In the genomic region with DNA sequence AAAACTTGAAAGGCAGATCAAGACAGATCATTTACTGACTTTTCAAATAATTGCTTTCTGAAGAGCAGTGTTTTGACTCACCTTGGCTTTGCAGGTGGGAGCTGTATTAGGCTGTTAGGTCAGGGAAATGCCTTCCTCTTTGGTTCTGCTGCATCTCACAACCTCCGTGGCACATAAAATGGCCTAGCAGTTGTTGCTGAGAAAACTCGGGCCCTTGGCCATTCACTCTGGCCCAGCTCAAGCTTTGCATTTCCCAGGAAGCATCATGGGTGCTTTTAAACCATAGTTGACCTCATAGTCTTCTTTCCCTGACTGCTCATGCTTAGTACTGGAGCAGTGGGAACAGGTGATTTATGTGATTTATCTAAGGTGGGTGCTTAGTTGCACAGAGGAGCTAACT, we compare ENCODE assay signal across 13 cellular contexts.
DNase-seq lines count a peak whose midpoint lies in the region; ATAC-seq and TF ChIP-seq lines count a peak whose summit lies in the region.
"Had no signal": no experiment of that assay in that cellular context is flagged by ENCODE, and none has a peak within 500 bp of the region (broad histone marks: within the 10 kb centered on the region; RNA-seq: fewer than 3 reads in every experiment).

No MANE protein-coding gene starts in this region.

- no peak overlapping the region for H3K4me3 Mint-ChIP-seq in stimulated activated memory B cell treated with anti-CD40 and anti-IgM and Interleukin-4, amounts not matched to agents 10 μg/mL and 1 μg/mL and 100 μg/mL, for 72 hours
- no peak overlapping the region for H3K4me3 Mint-ChIP-seq in glutamatergic neuron (ENCODE audit: unreplicated experiment)
- H3K4me3 Mint-ChIP-seq: type B pancreatic cell had no signal

- H3K27me3 Mint-ChIP-seq in stimulated activated memory B cell treated with anti-CD40 and anti-IgM and Interleukin-4, amounts not matched to agents 10 μg/mL and 1 μg/mL and 100 μg/mL, for 72 hours: no peaks in the 10 kb centered on the region
- peaks cover 9% of the 10 kb centered on the region for H3K27me3 Mint-ChIP-seq in glutamatergic neuron (ENCODE audit: unreplicated experiment)
- H3K27me3 Mint-ChIP-seq: type B pancreatic cell had no signal

- peak overlapping the region in 10 of 11 experiments; percentile 8 to 85 (median 50); a peak in 13 of 22 replicates for H3K4me2 ChIP-seq in BLaER1 treated with 17β-estradiol and CSF1 and Interleukin-3, amounts not matched to agents 10 nM and 100 nM
- peak overlapping the region; percentile 60 for H3K4me2 ChIP-seq in hepatocyte

- H3K36me3 ChIP-seq in BLaER1 treated with 17β-estradiol and CSF1 and Interleukin-3, amounts not matched to agents 10 nM and 100 nM: no peaks in the 10 kb centered on the region
- H3K36me3 ChIP-seq in ascending aorta: no peaks in the 10 kb centered on the region
- H3K36me3 ChIP-seq in hepatocyte (replicated peaks; ENCODE audit: insufficient read depth, low read depth): no peaks in the 10 kb centered on the region
- H3K36me3 ChIP-seq: gastrocnemius medialis had no signal

- ATAC-seq in stimulated activated memory B cell treated with anti-CD40 and anti-IgM and Interleukin-4, amounts not matched to agents 10 μg/mL and 1 μg/mL and 100 μg/mL, for 72 hours: no peak
- no peak for ATAC-seq in GM21423 (IDR thresholded peaks at IDR 0.05; ENCODE audit: unreplicated experiment)
- no peak for ATAC-seq in HG02973 (IDR thresholded peaks at IDR 0.05; ENCODE audit: unreplicated experiment)

- H4K20me1 ChIP-seq in BLaER1 treated with 17β-estradiol and CSF1 and Interleukin-3, amounts not matched to agents 10 nM and 100 nM: peaks cover 28 to 89% (median 65%) of the 10 kb centered on the region in 11 experiments; a peak in 21 of 22 replicates
- peaks cover 4% of the 10 kb centered on the region for H4K20me1 ChIP-seq in hepatocyte (ENCODE audit: insufficient read depth, poor library complexity, severe bottlenecking)

- H3K36me3 Mint-ChIP-seq in stimulated activated memory B cell treated with anti-CD40 and anti-IgM and Interleukin-4, amounts not matched to agents 10 μg/mL and 1 μg/mL and 100 μg/mL, for 72 hours: no peaks in the 10 kb centered on the region
- no peaks in the 10 kb centered on the region for H3K36me3 Mint-ChIP-seq in glutamatergic neuron (ENCODE audit: unreplicated experiment)
- H3K36me3 Mint-ChIP-seq: type B pancreatic cell had no signal

- H3K9ac ChIP-seq in BLaER1 treated with 17β-estradiol and CSF1 and Interleukin-3, amounts not matched to agents 10 nM and 100 nM: no peak overlapping the region

- no peak overlapping the region for H2AFZ ChIP-seq in hepatocyte

- H3K4me1 ChIP-seq in BLaER1 treated with 17β-estradiol and CSF1 and Interleukin-3, amounts not matched to agents 10 nM and 100 nM: peaks cover 18 to 40% (median 26%) of the 10 kb centered on the region in 10 experiments
- H3K4me1 ChIP-seq in ascending aorta (peaks cover 7 to 11% of the 10 kb centered on the region in 2 donors), hepatocyte (ENCODE audit: insufficient read depth) (peaks cover 71% of the 10 kb centered on the region)

- intact Hi-C loops in ascending aorta (cut with DNase I): no loop called here

- WGBS in hepatocyte (ENCODE audit: low lambda C conversion rate, missing lambda C conversion rate): 73% methylated on average over 2 of the region's 2 CpGs

- no peak overlapping the region for H3K4me3 ChIP-seq in BLaER1 treated with 17β-estradiol and CSF1 and Interleukin-3, amounts not matched to agents 10 nM and 100 nM
- H3K4me3 ChIP-seq in ascending aorta (no peak overlapping the region), hepatocyte (no peak overlapping the region)
- H3K4me3 ChIP-seq: gastrocnemius medialis had no signal

- H3K9me3 Mint-ChIP-seq in stimulated activated memory B cell treated with anti-CD40 and anti-IgM and Interleukin-4, amounts not matched to agents 10 μg/mL and 1 μg/mL and 100 μg/mL, for 72 hours: no peaks in the 10 kb centered on the region
- H3K9me3 Mint-ChIP-seq in glutamatergic neuron (ENCODE audit: unreplicated experiment): peaks cover 12% of the 10 kb centered on the region
- H3K9me3 Mint-ChIP-seq: type B pancreatic cell had no signal

- H3K27me3 ChIP-seq in BLaER1 treated with 17β-estradiol and CSF1 and Interleukin-3, amounts not matched to agents 10 nM and 100 nM: peaks cover 0 to 7% (median 0%) of the 10 kb centered on the region in 11 experiments; a peak in 6 of 22 replicates
- H3K27me3 ChIP-seq in ascending aorta (no peaks in the 10 kb centered on the region), hepatocyte (no peaks in the 10 kb centered on the region)
- H3K27me3 ChIP-seq: gastrocnemius medialis had no signal

- H3K27ac Mint-ChIP-seq in stimulated activated memory B cell treated with anti-CD40 and anti-IgM and Interleukin-4, amounts not matched to agents 10 μg/mL and 1 μg/mL and 100 μg/mL, for 72 hours: peak overlapping the region; percentile 14
- no peak overlapping the region for H3K27ac Mint-ChIP-seq in glutamatergic neuron (ENCODE audit: unreplicated experiment)

- H3K79me2 ChIP-seq in hepatocyte: peaks cover 87% of the 10 kb centered on the region

- DNase-seq in ascending aorta (ENCODE audit: low spot score in 2 of 2): no peak
- DNase-seq in hepatocyte (ENCODE audit: low spot score): no peak
- DNase-seq in glutamatergic neuron: no peak
- no peak for DNase-seq in GM03348 (ENCODE audit: low spot score)
- DNase-seq: activated effector memory CD4-positive, alpha-beta T cell treated with Interleukin-2 at 50 U/mL for 16 hours; NCI-H1930; NCI-H524 had no signal

- peaks cover 70% of the 10 kb centered on the region for H3K4me1 Mint-ChIP-seq in stimulated activated memory B cell treated with anti-CD40 and anti-IgM and Interleukin-4, amounts not matched to agents 10 μg/mL and 1 μg/mL and 100 μg/mL, for 72 hours
- peaks cover 46% of the 10 kb centered on the region for H3K4me1 Mint-ChIP-seq in glutamatergic neuron (ENCODE audit: low read depth, unreplicated experiment)

- TF ChIP-seq CTCF in ascending aorta (IDR thresholded peaks at IDR 0.05) (no peak), hepatocyte (IDR thresholded peaks at IDR 0.05; ENCODE audit: poor library complexity) (no peak), glutamatergic neuron (IDR thresholded peaks at IDR 0.05; ENCODE audit: partially characterized antibody, unreplicated experiment) (no peak)

- no peaks in the 10 kb centered on the region for H3K9me3 ChIP-seq in BLaER1 treated with 17β-estradiol and CSF1 and Interleukin-3, amounts not matched to agents 10 nM and 100 nM (replicated peaks in 1 of 11)
- no peaks in the 10 kb centered on the region for H3K9me3 ChIP-seq in ascending aorta
- no peaks in the 10 kb centered on the region for H3K9me3 ChIP-seq in hepatocyte (ENCODE audit: low read depth)
- H3K9me3 ChIP-seq: gastrocnemius medialis had no signal

- H3K9me2 ChIP-seq in hepatocyte (replicated peaks; ENCODE audit: insufficient read depth): no peaks in the 10 kb centered on the region

- H3K27ac ChIP-seq in BLaER1 treated with 17β-estradiol and CSF1 and Interleukin-3, amounts not matched to agents 10 nM and 100 nM: no peak overlapping the region; a peak in 1 of 22 replicates
- peak overlapping the region; percentile 35 to 80 for H3K27ac ChIP-seq in ascending aorta
- peak overlapping the region; percentile 89 for H3K27ac ChIP-seq in hepatocyte

Comparison
In these comparisons a context has a peak if more than half of its experiments do, and no peak if none do; other contexts are left out.
1. H3K27ac ChIP-seq: peak in ascending aorta (2 of 2) and hepatocyte (single experiment); none in BLaER1 treated with 17β-estradiol and CSF1 and Interleukin-3, amounts not matched to agents 10 nM and 100 nM (0 of 11).